ENCODE assay signal across 19 cellular contexts in the genomic region with DNA sequence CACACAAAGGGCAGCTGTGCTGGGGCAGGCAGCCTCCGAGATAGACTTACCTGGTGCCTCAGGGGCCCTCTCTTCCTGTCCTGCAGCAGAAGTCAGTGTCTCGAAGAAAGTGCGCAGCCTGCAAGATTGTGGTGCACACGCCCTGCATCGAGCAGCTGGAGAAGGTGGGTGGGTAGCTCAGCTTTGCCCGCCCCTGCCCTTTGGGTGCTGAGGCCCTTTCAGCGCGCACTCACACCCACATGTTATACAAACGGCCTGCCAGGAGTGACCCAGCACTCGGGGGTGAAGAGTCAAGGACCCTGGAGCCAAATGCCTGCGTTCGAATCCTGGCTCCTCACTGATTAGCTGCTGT. TPM values are rescaled to one million over a fixed set of nuclear protein-coding genes. Genes with fewer than 3 reads are reported as not detected.
A peak's percentile ranks its signal among the peaks of the same experiment; 100 is the strongest.
DNase-seq lines count a peak whose midpoint lies in the region; ATAC-seq and TF ChIP-seq lines count a peak whose summit lies in the region.
"Had no signal": no experiment of that assay in that cellular context is flagged by ENCODE, and none has a peak within 500 bp of the region (broad histone marks: within the 10 kb centered on the region; RNA-seq: fewer than 3 reads in every experiment).

No MANE protein-coding gene starts in this region.

- no peak overlapping the region for H2BK5ac ChIP-seq in IMR-90 (ENCODE audit: low read depth, low read length, poor library complexity, severe bottlenecking)

- no peak overlapping the region for H3K4ac ChIP-seq in IMR-90 (ENCODE audit: low read depth, low read length)

- no peak overlapping the region for H2BK20ac ChIP-seq in IMR-90 (ENCODE audit: low read depth, low read length)

- no peak overlapping the region for H3K9ac ChIP-seq in IMR-90 (ENCODE audit: low read depth, low read length)
- H3K9ac ChIP-seq: SK-N-SH had no signal

- no peak overlapping the region for H3K56ac ChIP-seq in IMR-90 (ENCODE audit: extremely low read depth, insufficient read depth, low read length)

- CTCF ChIA-PET in activated CD8-positive, alpha-beta T cell treated with anti-CD3 and anti-CD28 coated beads for 36 hours (lab: Charles Lee) = interaction anchor here (0.8 to 17.8 kb wide), 13 partner anchors 10 to 303 kb away, joined by 3 to 480 read pairs (median 5); a partner anchor contains a TSS
- CTCF ChIA-PET in activated CD8-positive, alpha-beta T cell treated with anti-CD3 and anti-CD28 coated beads, Interleukin-2, amount 10 ng/mL, durations not matched to agents 7 days and 5 days (lab: Charles Lee) = interaction anchor here (0.9 to 16.5 kb wide), 6 partner anchors 10 to 176 kb away, joined by 3 to 381 read pairs (median 4); a partner anchor contains a TSS
- CTCF ChIA-PET in IMR-90 (lab: Yijun Ruan, JAX) = interaction anchor here (1.0 kb wide), 1 partner anchor 9 kb away, joined by 3 read pairs; no protein-coding TSS in a partner anchor

- H2BK120ac ChIP-seq in IMR-90 (ENCODE audit: low read depth, low read length) = no peak overlapping the region

- H3K4me3 Mint-ChIP-seq in activated CD8-positive, alpha-beta T cell treated with anti-CD3 and anti-CD28 coated beads for 36 hours = no peak overlapping the region
- H3K4me3 Mint-ChIP-seq in activated CD8-positive, alpha-beta T cell treated with anti-CD3 and anti-CD28 coated beads, Interleukin-2, amount 10 ng/mL, durations not matched to agents 7 days and 5 days = no peak overlapping the region
- no peak overlapping the region for H3K4me3 Mint-ChIP-seq in brain
- H3K4me3 Mint-ChIP-seq: GM23338; stimulated activated memory B cell treated with anti-CD40 and anti-IgM and Interleukin-4, amounts not matched to agents 10 μg/mL and 1 μg/mL and 100 μg/mL, for 72 hours had no signal

- H3K4me3 ChIP-seq in IMR-90 (ENCODE audit: insufficient read depth, low read depth, low read length) (no peak overlapping the region), osteoblast (ENCODE audit: insufficient read depth, low read length) (no peak overlapping the region)
- H3K4me3 ChIP-seq: GM23338, ovary, tibial artery had no signal

- H3K27me3 ChIP-seq in IMR-90 (ENCODE audit: control insufficient read depth, insufficient read depth, low read length) = no peaks in the 10 kb centered on the region
- H3K27me3 ChIP-seq in osteoblast (ENCODE audit: insufficient read depth, low read length) = no peaks in the 10 kb centered on the region
- H3K27me3 ChIP-seq: ovary, tibial artery had no signal

- no peak overlapping the region for H4K91ac ChIP-seq in IMR-90 (ENCODE audit: insufficient read depth, low read depth, low read length)

- no peak overlapping the region for H3K23ac ChIP-seq in IMR-90 (ENCODE audit: low read depth, low read length)

- H3K9me1 ChIP-seq in IMR-90 (ENCODE audit: insufficient read depth, low read length) = peaks cover 6% of the 10 kb centered on the region; the same call in 1 of the 2 replicates

- H4K8ac ChIP-seq in IMR-90 (ENCODE audit: low read depth in 2 of 2, low read length in 2 of 2) = no peak overlapping the region

- no peak for DNase-seq in activated CD8-positive, alpha-beta T cell treated with anti-CD3 and anti-CD28 coated beads for 36 hours
- DNase-seq in activated CD8-positive, alpha-beta T cell treated with anti-CD3 and anti-CD28 coated beads, Interleukin-2, amount 10 ng/mL, durations not matched to agents 7 days and 5 days = no peak
- no peak for DNase-seq in IMR-90
- no peak for DNase-seq in osteoblast (ENCODE audit: insufficient read length, low spot score, missing footprints)
- DNase-seq in KG1 (lab: John Stamatoyannopoulos, UW) = no peak
- DNase-seq: 8988T, NCI-H1417 treated with DMSO at 0.1 percent for 48 hours, NCI-H774 had no signal

- H3K79me2 ChIP-seq in osteoblast (ENCODE audit: insufficient read depth, low read length) = peaks cover 22% of the 10 kb centered on the region

- no peak overlapping the region for H4K5ac ChIP-seq in IMR-90 (ENCODE audit: low read depth, low read length)

- H3K4me1 ChIP-seq in IMR-90 (ENCODE audit: control insufficient read depth, insufficient read depth, low read length) (peaks cover 19% of the 10 kb centered on the region), osteoblast (ENCODE audit: insufficient read depth, low read length) (peaks cover 11% of the 10 kb centered on the region)

- peaks cover 17% of the 10 kb centered on the region for H3K36me3 Mint-ChIP-seq in activated CD8-positive, alpha-beta T cell treated with anti-CD3 and anti-CD28 coated beads for 36 hours (ENCODE audit: low read depth)
- H3K36me3 Mint-ChIP-seq in activated CD8-positive, alpha-beta T cell treated with anti-CD3 and anti-CD28 coated beads, Interleukin-2, amount 10 ng/mL, durations not matched to agents 7 days and 5 days (ENCODE audit: low read depth) = peaks cover 36% of the 10 kb centered on the region
- H3K36me3 Mint-ChIP-seq in brain = peaks cover 6% of the 10 kb centered on the region

- 62% methylated on average over 3 of the region's 12 CpGs; no CpG with 5 or more reads in 1 of the 2 experiments for WGBS in IMR-90 (ENCODE audit: extremely low coverage in 2 of 2, insufficient read length in 1 of 2), 2 experiments

- H3K4me2 ChIP-seq in IMR-90 (ENCODE audit: low read depth, low read length) = no peak overlapping the region
- no peak overlapping the region for H3K4me2 ChIP-seq in osteoblast (ENCODE audit: insufficient read depth, low read length)
- H3K4me2 ChIP-seq: GM23338, SK-N-SH had no signal

- no peaks in the 10 kb centered on the region for H3K27me3 Mint-ChIP-seq in activated CD8-positive, alpha-beta T cell treated with anti-CD3 and anti-CD28 coated beads for 36 hours
- no peaks in the 10 kb centered on the region for H3K27me3 Mint-ChIP-seq in activated CD8-positive, alpha-beta T cell treated with anti-CD3 and anti-CD28 coated beads, Interleukin-2, amount 10 ng/mL, durations not matched to agents 7 days and 5 days (ENCODE audit: low read depth)
- H3K27me3 Mint-ChIP-seq in brain = no peaks in the 10 kb centered on the region
- H3K27me3 Mint-ChIP-seq: central memory CD8-positive, alpha-beta T cell; stimulated activated memory B cell treated with anti-CD40 and anti-IgM and Interleukin-4, amounts not matched to agents 10 μg/mL and 1 μg/mL and 100 μg/mL, for 72 hours had no signal

- H3K9me3 Mint-ChIP-seq in activated CD8-positive, alpha-beta T cell treated with anti-CD3 and anti-CD28 coated beads for 36 hours = no peaks in the 10 kb centered on the region
- no peaks in the 10 kb centered on the region for H3K9me3 Mint-ChIP-seq in activated CD8-positive, alpha-beta T cell treated with anti-CD3 and anti-CD28 coated beads, Interleukin-2, amount 10 ng/mL, durations not matched to agents 7 days and 5 days (ENCODE audit: insufficient read depth)
- no peaks in the 10 kb centered on the region for H3K9me3 Mint-ChIP-seq in brain
- H3K9me3 Mint-ChIP-seq: activated T-helper 2 cell treated with anti-CD3 and anti-CD28 coated beads, Interferon-gamma antibody, Interleukin-2, Interleukin-4, amounts not matched to agents 10 μg/mL and 5 μg/mL and 100 μg/mL, durations not matched to agents 14 hours and 24 hours and 36 hours; central memory CD8-positive, alpha-beta T cell; GM23338; stimulated activated memory B cell treated with anti-CD40 and anti-IgM and Interleukin-4, amounts not matched to agents 10 μg/mL and 1 μg/mL and 100 μg/mL, for 72 hours had no signal

- POLR2A ChIA-PET in activated CD8-positive, alpha-beta T cell treated with anti-CD3 and anti-CD28 coated beads for 36 hours (lab: Charles Lee) = interaction anchor here (0.7 to 10.2 kb wide), 6 partner anchors 9 to 28 kb away, joined by 3 to 135 read pairs (median 3); a partner anchor contains a TSS
- POLR2A ChIA-PET in activated CD8-positive, alpha-beta T cell treated with anti-CD3 and anti-CD28 coated beads, Interleukin-2, amount 10 ng/mL, durations not matched to agents 7 days and 5 days (lab: Charles Lee) = interaction anchor here (10.0 kb wide), 1 partner anchor 17 kb away, joined by 77 read pairs; no protein-coding TSS in a partner anchor
- POLR2A ChIA-PET in IMR-90 (lab: Charles Lee; ENCODE audit: unreplicated experiment) = no interaction called here

- no TSS peak for BruUV-seq in IMR-90 (replicated peaks; lab: Mats Ljungman, UMichigan)

- peak overlapping the region; percentile 9; the same call in 1 of the 2 replicates for H2AK5ac ChIP-seq in IMR-90 (ENCODE audit: low read depth, low read length)

- peak overlapping the region; percentile 78 for H2AK9ac ChIP-seq in IMR-90 (replicated peaks; ENCODE audit: low read depth, low read length, poor library complexity)

- TF ChIP-seq CTCF in activated CD8-positive, alpha-beta T cell treated with anti-CD3 and anti-CD28 coated beads for 36 hours (IDR thresholded peaks at IDR 0.05) = peak; percentile 43
- TF ChIP-seq CTCF in IMR-90 (conservative IDR thresholded peaks at IDR 0.05; ENCODE audit: low read depth, low read length) = no peak
- peak; percentile 17 to 49 for TF ChIP-seq CTCF in brain (conservative IDR thresholded peaks at IDR 0.05)
- peak; percentile 0 for TF ChIP-seq CTCF in osteoblast (IDR thresholded peaks at IDR 0.05; ENCODE audit: extremely low read depth, low read depth, low read length)

- peaks cover 35% of the 10 kb centered on the region for H3K4me1 Mint-ChIP-seq in activated CD8-positive, alpha-beta T cell treated with anti-CD3 and anti-CD28 coated beads for 36 hours (ENCODE audit: low read depth)
- peaks cover 32% of the 10 kb centered on the region for H3K4me1 Mint-ChIP-seq in activated CD8-positive, alpha-beta T cell treated with anti-CD3 and anti-CD28 coated beads, Interleukin-2, amount 10 ng/mL, durations not matched to agents 7 days and 5 days (ENCODE audit: low read depth)
- peaks cover 58% of the 10 kb centered on the region for H3K4me1 Mint-ChIP-seq in brain

- intact Hi-C loops in activated CD8-positive, alpha-beta T cell treated with anti-CD3 and anti-CD28 coated beads for 36 hours (cut with micrococcal nuclease) = loop anchor here (2.0 kb wide), 1 partner anchor 15 kb away; no protein-coding TSS in a partner anchor
- intact Hi-C loops in IMR-90 (cut with micrococcal nuclease) = loop anchor here (2.0 kb wide), 1 partner anchor 129 kb away; no protein-coding TSS in a partner anchor

- peaks cover 9 to 52% of the 10 kb centered on the region in 2 experiments for H3K79me1 ChIP-seq in IMR-90 (ENCODE audit: low read depth in 1 of 2, low read length in 2 of 2)

- H2BK15ac ChIP-seq in IMR-90 (ENCODE audit: low read depth, low read length) = no peak overlapping the region; the same call in 2 of the 3 replicates

- no peaks in the 10 kb centered on the region for H3K9me3 ChIP-seq in IMR-90 (ENCODE audit: control insufficient read depth, insufficient read depth, low read length)
- H3K9me3 ChIP-seq in osteoblast (ENCODE audit: low read depth, low read length) = no peaks in the 10 kb centered on the region
- H3K9me3 ChIP-seq: ovary, SK-N-SH, tibial artery had no signal

- H3K18ac ChIP-seq in IMR-90 (ENCODE audit: low read depth, low read length) = no peak overlapping the region

- H4K20me1 ChIP-seq in IMR-90 (ENCODE audit: insufficient read depth, low read length) (peaks cover 25% of the 10 kb centered on the region), osteoblast (ENCODE audit: insufficient read depth, low read length) (peaks cover 26% of the 10 kb centered on the region)

- dilution Hi-C loops in IMR-90 (cut with HindIII; ENCODE audit: low sequenced_read_pairs, unreplicated experiment) = no loop called here

- no peak overlapping the region for H3K14ac ChIP-seq in IMR-90 (replicated peaks; ENCODE audit: low read depth, low read length)

- no peak for TF ChIP-seq RAD21 in IMR-90 (IDR thresholded peaks at IDR 0.05; ENCODE audit: low read length)

- in situ Hi-C loops in IMR-90 (cut with MboI; ENCODE audit: low sequenced_read_pairs) = no loop called here

- H3K27ac Mint-ChIP-seq in activated CD8-positive, alpha-beta T cell treated with anti-CD3 and anti-CD28 coated beads for 36 hours = peak overlapping the region; percentile 67
- H3K27ac Mint-ChIP-seq in activated CD8-positive, alpha-beta T cell treated with anti-CD3 and anti-CD28 coated beads, Interleukin-2, amount 10 ng/mL, durations not matched to agents 7 days and 5 days = no peak overlapping the region
- no peak overlapping the region for H3K27ac Mint-ChIP-seq in brain
- H3K27ac Mint-ChIP-seq: activated T-helper 2 cell treated with anti-CD3 and anti-CD28 coated beads, Interferon-gamma antibody, Interleukin-2, Interleukin-4, amounts not matched to agents 10 μg/mL and 5 μg/mL and 100 μg/mL, durations not matched to agents 14 hours and 24 hours and 36 hours; GM23338; stimulated activated memory B cell treated with anti-CD40 and anti-IgM and Interleukin-4, amounts not matched to agents 10 μg/mL and 1 μg/mL and 100 μg/mL, for 72 hours had no signal

- H2AFZ ChIP-seq in IMR-90 (replicated peaks; ENCODE audit: low read length, poor library complexity) (peak overlapping the region; percentile 70), osteoblast (ENCODE audit: low read length) (no peak overlapping the region)
- H2AFZ ChIP-seq: GM23338 had no signal

- no peak for ATAC-seq in activated CD8-positive, alpha-beta T cell treated with anti-CD3 and anti-CD28 coated beads for 36 hours
- ATAC-seq in activated CD8-positive, alpha-beta T cell treated with anti-CD3 and anti-CD28 coated beads, Interleukin-2, amount 10 ng/mL, durations not matched to agents 7 days and 5 days = no peak
- ATAC-seq in IMR-90 (ENCODE audit: low read depth) = no peak
- ATAC-seq in GM18861 (IDR thresholded peaks at IDR 0.05; ENCODE audit: unreplicated experiment) = no peak
- ATAC-seq in HG03565 (IDR thresholded peaks at IDR 0.05; ENCODE audit: unreplicated experiment) = no peak

- H3K36me3 ChIP-seq in IMR-90 (ENCODE audit: control insufficient read depth, insufficient read depth, low read length) (peaks cover 18% of the 10 kb centered on the region; the same call in 1 of the 2 replicates), osteoblast (ENCODE audit: insufficient read depth, low read length) (peaks cover 22% of the 10 kb centered on the region)
- H3K36me3 ChIP-seq: ovary had no signal

- no peak for TF ChIP-seq POLR2A in IMR-90 (IDR thresholded peaks at IDR 0.05; ENCODE audit: low read depth, low read length)

- no peak overlapping the region for H3K27ac ChIP-seq in IMR-90 (ENCODE audit: insufficient read depth, low read length)
- no peak overlapping the region for H3K27ac ChIP-seq in osteoblast (ENCODE audit: low read depth, low read length)
- H3K27ac ChIP-seq: ovary, tibial artery had no signal

RNA-seq across cellular contexts. Expression of a gene that starts 13.6 kb away (rescaled TPM):
- 1 to 10 TPM; 4.2 to 4.9 TPM for total RNA-seq in activated CD8-positive, alpha-beta T cell treated with anti-CD3 and anti-CD28 coated beads for 36 hours
- total RNA-seq in activated CD8-positive, alpha-beta T cell treated with anti-CD3 and anti-CD28 coated beads, Interleukin-2, amount 10 ng/mL, durations not matched to agents 7 days and 5 days = 1 to 10 TPM; 6.9 to 7.4 TPM
- total RNA-seq in IMR-90 (2012; rRNA removed) (23.1 and 25.8 TPM in 2 replicates), osteoblast (27.5 and 27.7 TPM in 2 replicates)
- polyA plus RNA-seq in IMR-90 (2012; rRNA removed) (377 and 389 TPM in 2 replicates), brain (ENCODE audit: insufficient read depth, low read depth, low replicate concordance) (391 TPM)
- 720 and 780 TPM in 2 replicates for polyA plus RNA-seq in IMR-90 (2012; cell fraction: cytosol; rRNA removed)
- polyA plus RNA-seq in IMR-90 (2012; cell fraction: nucleus; rRNA removed; ENCODE audit: low replicate concordance) = 135 and 153 TPM in 2 replicates

RNA-seq across cellular contexts. Expression of a gene that starts 20.6 kb away (rescaled TPM):
- total RNA-seq in activated CD8-positive, alpha-beta T cell treated with anti-CD3 and anti-CD28 coated beads for 36 hours = 10 to 100 TPM; 94.4 to 94.9 TPM
- total RNA-seq in activated CD8-positive, alpha-beta T cell treated with anti-CD3 and anti-CD28 coated beads, Interleukin-2, amount 10 ng/mL, durations not matched to agents 7 days and 5 days = 100 to 1,000 TPM; 151 to 152 TPM
- 43.0 and 46.8 TPM in 2 replicates for total RNA-seq in IMR-90 (2012; rRNA removed)
- polyA plus RNA-seq in IMR-90 (2012; rRNA removed) = 62.0 and 68.0 TPM in 2 replicates
- 52.8 and 75.7 TPM in 2 replicates for polyA plus RNA-seq in IMR-90 (2012; cell fraction: cytosol; rRNA removed)
- polyA plus RNA-seq in IMR-90 (2012; cell fraction: nucleus; rRNA removed; ENCODE audit: low replicate concordance) = 126 and 364 TPM in 2 replicates
- polyA plus RNA-seq in brain (ENCODE audit: insufficient read depth, low read depth, low replicate concordance) = 98.9 TPM
- total RNA-seq in osteoblast = 47.1 and 52.5 TPM in 2 replicates

RNA-seq across cellular contexts. Expression of a gene that starts 23.7 kb away (rescaled TPM):
- not detected for total RNA-seq in activated CD8-positive, alpha-beta T cell treated with anti-CD3 and anti-CD28 coated beads for 36 hours
- under 1 TPM; 0.37 TPM for total RNA-seq in activated CD8-positive, alpha-beta T cell treated with anti-CD3 and anti-CD28 coated beads, Interleukin-2, amount 10 ng/mL, durations not matched to agents 7 days and 5 days
- total RNA-seq in IMR-90 (2012; rRNA removed) = 0.18 and 0.28 TPM in 2 replicates
- 0.09 and 0.19 TPM in 2 replicates for polyA plus RNA-seq in IMR-90 (2012; rRNA removed)
- polyA plus RNA-seq in IMR-90 (2012; cell fraction: cytosol; rRNA removed) = 0.16 and 0.19 TPM in 2 replicates
- polyA plus RNA-seq in IMR-90 (2012; cell fraction: nucleus; rRNA removed; ENCODE audit: low replicate concordance) = 0.49 and 1.0 TPM in 2 replicates
- polyA plus RNA-seq in brain (ENCODE audit: insufficient read depth, low read depth, low replicate concordance) = 17.8 TPM
- 0.29 and 0.36 TPM in 2 replicates for total RNA-seq in osteoblast
- total RNA-seq: activated CD8-positive, alpha-beta memory T cell treated with anti-CD3 and anti-CD28 coated beads for 36 hours had no signal
- polyA plus RNA-seq: GM23338 had no signal
